Comparison of ENCODE assay signal across 25 cellular contexts in genomic region chr9:4069457-4070162, GRCh38.
A peak's percentile ranks its signal among the peaks of the same experiment; 100 is the strongest.
DNase-seq lines count a peak whose midpoint lies in the region; ATAC-seq, FAIRE-seq and TF ChIP-seq lines count a peak whose summit lies in the region.
"Had no signal": no experiment of that assay in that cellular context is flagged by ENCODE, and none has a peak within 500 bp of the region (broad histone marks: within the 10 kb centered on the region; RNA-seq: fewer than 3 reads in every experiment).

No MANE protein-coding gene starts in this region.

- FAIRE-seq in HepG2 (lab: Jason Lieb, UNC): no peak

- H3K4me3 Mint-ChIP-seq in activated T-cell treated with anti-CD3 and anti-CD28 coated beads, Interleukin-2, amount 50 U/mL, for 4 hours: no peak overlapping the region
- H3K4me3 Mint-ChIP-seq: CD8-positive, alpha-beta T cell had no signal

- CTCF ChIA-PET in HepG2 (lab: Yijun Ruan, JAX; ENCODE audit: low intra/inter-chr PET ratio, low total read pairs): no interaction called here

- H3K27me3 Mint-ChIP-seq in activated T-cell treated with anti-CD3 and anti-CD28 coated beads, Interleukin-2, amount 50 U/mL, for 4 hours (ENCODE audit: low read depth): peaks cover 2% of the 10 kb centered on the region

- no peak overlapping the region for H2AFZ ChIP-seq in HepG2 (ENCODE audit: low read length)

- in situ Hi-C loops in HepG2 (cut with HindIII; ENCODE audit: extremely low pct_ligation_motif_present, low pct_unique_long_range_greater_than_20kb): no loop called here

- H3K4me3 ChIP-seq in liver (ENCODE audit: low read depth in 1 of 3, low read length in 3 of 3) (no peak overlapping the region), HepG2 (replicated peaks in 1 of 3; ENCODE audit: insufficient read depth in 1 of 3, low read depth in 2 of 3, low read length in 3 of 3) (no peak overlapping the region), fibroblast of villous mesenchyme (ENCODE audit: low read depth, low read length) (peak overlapping the region; percentile 33), lower lobe of right lung (peak overlapping the region; percentile 20)
- H3K4me3 ChIP-seq: psoas muscle, spleen, vagina had no signal

- H4K20me1 ChIP-seq in HepG2 (ENCODE audit: insufficient read depth, low read length): no peaks in the 10 kb centered on the region

- H3K9ac ChIP-seq in liver (ENCODE audit: low read depth in 1 of 2, low read length in 2 of 2): peak overlapping the region; percentile 25 to 81
- no peak overlapping the region for H3K9ac ChIP-seq in HepG2 (ENCODE audit: insufficient read depth, low read depth, low read length)
- H3K9ac ChIP-seq: KMS-11 had no signal

- H3K9me3 Mint-ChIP-seq in activated T-cell treated with anti-CD3 and anti-CD28 coated beads, Interleukin-2, amount 50 U/mL, for 4 hours: no peaks in the 10 kb centered on the region
- H3K9me3 Mint-ChIP-seq: CD8-positive, alpha-beta T cell had no signal

- peak overlapping the region; percentile 21 to 88 for H3K27ac ChIP-seq in liver (ENCODE audit: low read depth in 1 of 2, low read length in 2 of 2)
- no peak overlapping the region for H3K27ac ChIP-seq in HepG2 (ENCODE audit: extremely low read length, insufficient read depth, low read length)
- H3K27ac ChIP-seq in lower lobe of right lung: peak overlapping the region; percentile 33
- H3K27ac ChIP-seq: KMS-11, psoas muscle, vagina had no signal

- POLR2A ChIA-PET in HepG2 (lab: Yijun Ruan, JAX): no interaction called here

- 29% methylated on average over 3 of the region's 3 CpGs for WGBS in liver
- 56% methylated on average over 3 of the region's 3 CpGs for WGBS in HepG2 (ENCODE audit: low lambda C conversion rate)

- ATAC-seq in HepG2: no peak
- ATAC-seq in lower lobe of right lung: peak in 1 of 2 donors; percentile 64
- no peak for ATAC-seq in activated T-cell treated with anti-CD3 and anti-CD28 coated beads, Interleukin-2, amount 50 U/mL, for 4 hours
- no peak for ATAC-seq in sciatic nerve
- no peak for ATAC-seq in HG03571 (IDR thresholded peaks at IDR 0.05; ENCODE audit: unreplicated experiment)
- ATAC-seq: CD8-positive, alpha-beta T cell; psoas muscle had no signal

- no peak for DNase-seq in HepG2 (ENCODE audit: low spot score)
- peak; percentile 59 for DNase-seq in fibroblast of villous mesenchyme (ENCODE audit: low read depth)
- no peak for DNase-seq in lower lobe of right lung
- no peak for DNase-seq in DMS153 treated with DMSO at 0.1 percent for 48 hours (lab: John Stamatoyannopoulos, UW; ENCODE audit: unreplicated experiment)
- no peak for DNase-seq in activated T-cell treated with anti-CD3 and anti-CD28 coated beads, Interleukin-2, amount 50 U/mL, for 4 hours
- DNase-seq in sciatic nerve (ENCODE audit: low spot score): no peak
- DNase-seq: activated CD4-positive, alpha-beta T cell treated with anti-CD3 and anti-CD28 coated beads for 48 hours; activated CD8-positive, alpha-beta memory T cell treated with anti-CD3 and anti-CD28 coated beads, Interleukin-2, amount 50 U/mL, for 4 hours; activated effector memory CD4-positive, alpha-beta T cell treated with anti-CD3 and anti-CD28 coated beads, Interleukin-2, amount 50 U/mL, for 16 hours; CD8-positive, alpha-beta T cell; DND-41; erythroblast; glutamatergic neuron; mesendoderm; NCI-H1092; NCI-H2029 treated with DMSO at 0.1 percent for 48 hours; psoas muscle; RPMI8226; spleen; stimulated activated CD4-positive, alpha-beta T cell treated with anti-CD3 and anti-CD28 coated beads, Interleukin-4, amount 100 ng/mL, for 4 hours; SW 1271 had no signal

- peaks cover 6 to 52% (median 43%) of the 10 kb centered on the region in 4 donors for H3K4me1 ChIP-seq in liver (ENCODE audit: control insufficient read depth in 4 of 4, insufficient read depth in 4 of 4, low read length in 3 of 4)
- H3K4me1 ChIP-seq in HepG2 (ENCODE audit: insufficient read depth, low read length): peaks cover 8% of the 10 kb centered on the region
- H3K4me1 ChIP-seq in lower lobe of right lung: peaks cover 6% of the 10 kb centered on the region
- H3K4me1 ChIP-seq: psoas muscle, spleen had no signal

- no peak for TF ChIP-seq POLR2A in HepG2 (IDR thresholded peaks at IDR 0.05; ENCODE audit: insufficient read depth in 1 of 2, low read depth in 2 of 2, low read length in 2 of 2)

- TF ChIP-seq RAD21 in liver (IDR thresholded peaks at IDR 0.05) (no peak), HepG2 (CRISPR knock-in tag; IDR thresholded peaks at IDR 0.05) (no peak)

- no peaks in the 10 kb centered on the region for H3K4me1 Mint-ChIP-seq in activated T-cell treated with anti-CD3 and anti-CD28 coated beads, Interleukin-2, amount 50 U/mL, for 4 hours (ENCODE audit: low read depth)

- intact Hi-C loops in HepG2 (cut with micrococcal nuclease; ENCODE audit: unreplicated experiment) (no loop called here), lower lobe of right lung (cut with DNase I) (no loop called here), sciatic nerve (cut with DNase I) (no loop called here)

- no TSS peak for BruUV-seq in HepG2 (replicated peaks; lab: Mats Ljungman, UMichigan)

- H3K4me2 ChIP-seq in HepG2 (ENCODE audit: low read depth, low read length): no peak overlapping the region
- H3K4me2 ChIP-seq: KMS-11 had no signal

- TF ChIP-seq CTCF in liver (IDR thresholded peaks at IDR 0.05; ENCODE audit: low read depth, low read length, missing input control) (no peak), HepG2 (CRISPR knock-in tag; IDR thresholded peaks at IDR 0.05) (no peak), fibroblast of villous mesenchyme (IDR thresholded peaks at IDR 0.05; ENCODE audit: insufficient read depth, low read depth, low read length) (no peak), lower lobe of right lung (IDR thresholded peaks at IDR 0.05) (no peak)

- TF ChIP-seq EP300 in HepG2 (IDR thresholded peaks at IDR 0.05; ENCODE audit: low read depth in 2 of 2, low read length in 2 of 2) (no peak), HepG2 (CRISPR knock-in tag; IDR thresholded peaks at IDR 0.05; ENCODE audit: borderline replicate concordance) (no peak)

- H3K79me2 ChIP-seq in HepG2 (ENCODE audit: insufficient read depth, low read length): no peaks in the 10 kb centered on the region

- H3K9me3 ChIP-seq in liver (ENCODE audit: control insufficient read depth in 4 of 4, low read length in 3 of 4) (no peaks in the 10 kb centered on the region), HepG2 (ENCODE audit: low read length) (no peaks in the 10 kb centered on the region), lower lobe of right lung (no peaks in the 10 kb centered on the region)
- H3K9me3 ChIP-seq: psoas muscle, spleen, vagina had no signal

- H3K36me3 Mint-ChIP-seq in activated T-cell treated with anti-CD3 and anti-CD28 coated beads, Interleukin-2, amount 50 U/mL, for 4 hours (ENCODE audit: insufficient read depth): no peaks in the 10 kb centered on the region
- H3K36me3 Mint-ChIP-seq: CD8-positive, alpha-beta T cell had no signal

- no peaks in the 10 kb centered on the region for H3K27me3 ChIP-seq in liver (ENCODE audit: control insufficient read depth in 4 of 4, insufficient read depth in 4 of 4, low read length in 3 of 4)
- H3K27me3 ChIP-seq in HepG2 (ENCODE audit: control insufficient read depth in 1 of 2, insufficient read depth in 2 of 2, low read length in 2 of 2): no peaks in the 10 kb centered on the region
- no peaks in the 10 kb centered on the region for H3K27me3 ChIP-seq in lower lobe of right lung (ENCODE audit: low read depth)
- H3K27me3 ChIP-seq: spleen, vagina had no signal

- H3K36me3 ChIP-seq in liver (ENCODE audit: control insufficient read depth in 4 of 4, insufficient read depth in 3 of 4, low read depth in 1 of 4, low read length in 3 of 4): no peaks in the 10 kb centered on the region
- H3K36me3 ChIP-seq in HepG2 (replicated peaks in 1 of 2; ENCODE audit: control insufficient read depth in 1 of 2, insufficient read depth in 2 of 2, low read length in 2 of 2): no peaks in the 10 kb centered on the region
- H3K36me3 ChIP-seq in lower lobe of right lung: no peaks in the 10 kb centered on the region
- H3K36me3 ChIP-seq: spleen, vagina had no signal

TF ChIP-seq in liver, 16 proteins besides CTCF, POLR2A, EP300 and RAD21:
- TF ChIP-seq NR2F2 (IDR thresholded peaks at IDR 0.05): no peak
- TF ChIP-seq RXRA (IDR thresholded peaks at IDR 0.05): no peak
- peak in 1 of 2 donors; percentile 8 for TF ChIP-seq HNF4A (conservative IDR thresholded peaks at IDR 0.05)
- TF ChIP-seq HNF4G (IDR thresholded peaks at IDR 0.05): no peak
- peak; percentile 78 for TF ChIP-seq YY1 (IDR thresholded peaks at IDR 0.05)
- TF ChIP-seq MAX (IDR thresholded peaks at IDR 0.05): peak; percentile 26
- no peak for TF ChIP-seq GABPA (IDR thresholded peaks at IDR 0.05 in 1 of 2, conservative IDR thresholded peaks at IDR 0.05 in 1 of 2)
- TF ChIP-seq ATF3 (IDR thresholded peaks at IDR 0.05): no peak
- TF ChIP-seq FOXA1 (IDR thresholded peaks at IDR 0.05): no peak

TF ChIP-seq in HepG2, 621 proteins besides CTCF, POLR2A, EP300 and RAD21:
- TF ChIP-seq KLF9 (CRISPR knock-in tag; IDR thresholded peaks at IDR 0.05; ENCODE audit: low read depth): no peak
- TF ChIP-seq BHLHE40 (IDR thresholded peaks at IDR 0.05; ENCODE audit: low read length): no peak
- no peak for TF ChIP-seq ZBTB38 (CRISPR knock-in tag; IDR thresholded peaks at IDR 0.05)
- TF ChIP-seq AKAP8 (CRISPR knock-in tag; IDR thresholded peaks at IDR 0.05): no peak
- TF ChIP-seq CEBPB (IDR thresholded peaks at IDR 0.05; ENCODE audit: borderline replicate concordance, low read depth, low read length): no peak

Comparison
In these comparisons a context has a peak if more than half of its experiments do, and no peak if none do; other contexts are left out.
1. H3K4me3 ChIP-seq: peak in fibroblast of villous mesenchyme (single experiment) and lower lobe of right lung (single experiment); none in liver (0 of 3) and HepG2 (0 of 3).